1 cellular context compared by ENCODE assay signal in genomic region chr20:38881806-38882440, GRCh38.
TF ChIP-seq lines count a peak whose summit lies in the region.

No MANE protein-coding gene starts in this region.

TF ChIP-seq in K562, 482 proteins besides CTCF, POLR2A, EP300 and RAD21:
- TF ChIP-seq TARDBP (IDR thresholded peaks at IDR 0.05) (no peak), BCOR (IDR thresholded peaks at IDR 0.05) (0 out of 2 replicates have a peak, but pooled peaks have one; percentile 12), HNRNPLL (IDR thresholded peaks at IDR 0.05; ENCODE audit: low read depth, low read length, poor library complexity, severe bottlenecking) (no peak), RBM25 (IDR thresholded peaks at IDR 0.05; ENCODE audit: low read depth, low read length, severe bottlenecking) (peak; percentile 38), SRSF7 (optimal IDR thresholded peaks at IDR 0.05; ENCODE audit: low read depth, low read length) (no peak)
TF ChIP-seq in K562: peak in this region for 2.
